ENCODE assay signal across 8 cellular contexts in genomic region chr14:69716483-69717187, GRCh38. TPM values are rescaled to one million over a fixed set of nuclear protein-coding genes. Genes with fewer than 3 reads are reported as not detected.
DNase-seq lines count a peak whose midpoint lies in the region; ATAC-seq and TF ChIP-seq lines count a peak whose summit lies in the region.

No MANE protein-coding gene starts in this region.

- H3K4me3 ChIP-seq in body of pancreas = no peak overlapping the region

- H3K27ac ChIP-seq in body of pancreas = peak overlapping the region in 2 of 4 donors; percentile 19 to 35

- 75 to 90% methylated on average over 4 to 5 of the region's 5 CpGs for WGBS in body of pancreas, 2 donors

- no peaks in the 10 kb centered on the region for H3K9me3 ChIP-seq in body of pancreas

- intact Hi-C loops in body of pancreas (cut with DNase I) = no loop called here

- peaks cover 33% of the 10 kb centered on the region for H3K4me1 ChIP-seq in body of pancreas

- H3K27me3 Mint-ChIP-seq in T-helper 1 cell treated with Interleukin-12 subunit alpha and Interleukin-12 subunit beta and Interleukin-4 antibody, amounts not matched to agents 30 μg/mL and 1 μg/mL, for 36 hours (ENCODE audit: low read depth) = no peaks in the 10 kb centered on the region
- H3K27me3 Mint-ChIP-seq in effector memory CD8-positive, alpha-beta T cell = no peaks in the 10 kb centered on the region

- peak; percentile 52 for DNase-seq in GM04504 (ENCODE audit: low read depth)
- peak; percentile 50 to 58 (median 54) for DNase-seq in effector memory CD8-positive, alpha-beta T cell
- DNase-seq in renal cortical epithelial cell (ENCODE audit: low read depth) = peak; percentile 98
- DNase-seq in DMS153 (lab: John Stamatoyannopoulos, UW) = no peak
- DNase-seq in body of pancreas = no peak
- DNase-seq in ecto neural progenitor cell (ENCODE audit: low spot score) = no peak

- no peak for TF ChIP-seq POLR2A in body of pancreas (IDR thresholded peaks at IDR 0.05)

- TF ChIP-seq CTCF in body of pancreas (IDR thresholded peaks at IDR 0.05) = no peak

- no peaks in the 10 kb centered on the region for H3K9me3 Mint-ChIP-seq in T-helper 1 cell treated with Interleukin-12 subunit alpha and Interleukin-12 subunit beta and Interleukin-4 antibody, amounts not matched to agents 30 μg/mL and 1 μg/mL, for 36 hours
- H3K9me3 Mint-ChIP-seq in effector memory CD8-positive, alpha-beta T cell = no peaks in the 10 kb centered on the region

- peak overlapping the region; percentile 68 for H3K4me3 Mint-ChIP-seq in T-helper 1 cell treated with Interleukin-12 subunit alpha and Interleukin-12 subunit beta and Interleukin-4 antibody, amounts not matched to agents 30 μg/mL and 1 μg/mL, for 36 hours
- H3K4me3 Mint-ChIP-seq in effector memory CD8-positive, alpha-beta T cell = peak overlapping the region; percentile 47 to 79

- peak overlapping the region; percentile 95 for H3K27ac Mint-ChIP-seq in T-helper 1 cell treated with Interleukin-12 subunit alpha and Interleukin-12 subunit beta and Interleukin-4 antibody, amounts not matched to agents 30 μg/mL and 1 μg/mL, for 36 hours
- peak overlapping the region; percentile 92 for H3K27ac Mint-ChIP-seq in effector memory CD8-positive, alpha-beta T cell

- H3K4me1 Mint-ChIP-seq in T-helper 1 cell treated with Interleukin-12 subunit alpha and Interleukin-12 subunit beta and Interleukin-4 antibody, amounts not matched to agents 30 μg/mL and 1 μg/mL, for 36 hours (ENCODE audit: low read depth) = peaks cover 68% of the 10 kb centered on the region
- peaks cover 34% of the 10 kb centered on the region in 2 donors for H3K4me1 Mint-ChIP-seq in effector memory CD8-positive, alpha-beta T cell (ENCODE audit: low read depth in 2 of 2)

- no peaks in the 10 kb centered on the region for H3K36me3 ChIP-seq in body of pancreas (replicated peaks in 1 of 2; ENCODE audit: insufficient read depth in 1 of 2, low read depth in 2 of 2)

- H3K36me3 Mint-ChIP-seq in T-helper 1 cell treated with Interleukin-12 subunit alpha and Interleukin-12 subunit beta and Interleukin-4 antibody, amounts not matched to agents 30 μg/mL and 1 μg/mL, for 36 hours (ENCODE audit: low read depth) = peaks cover 48% of the 10 kb centered on the region
- H3K36me3 Mint-ChIP-seq in effector memory CD8-positive, alpha-beta T cell (ENCODE audit: insufficient read depth) = peaks cover 48% of the 10 kb centered on the region

- H3K27me3 ChIP-seq in body of pancreas = no peaks in the 10 kb centered on the region

- peak; percentile 93 for ATAC-seq in effector memory CD8-positive, alpha-beta T cell (replicated peaks)
- ATAC-seq in body of pancreas = no peak
- ATAC-seq in GM18520 (IDR thresholded peaks at IDR 0.05; ENCODE audit: unreplicated experiment) = no peak

RNA-seq across cellular contexts. Expression of gene SRSF5, which starts 50.3 kb away (rescaled TPM):
- total RNA-seq in renal cortical epithelial cell (124 and 291 TPM in 2 replicates), body of pancreas (100 to 1,000 TPM; 198 to 230 TPM)

Comparison
In these comparisons a context has a peak if more than half of its experiments do, and no peak if none do; other contexts are left out.
1. DNase-seq: peak in GM04504 (single experiment), effector memory CD8-positive, alpha-beta T cell (3 of 3) and renal cortical epithelial cell (single experiment); none in DMS153 (single experiment), body of pancreas (0 of 4) and ecto neural progenitor cell (single experiment).